Comparison of ENCODE assay signal across 6 cellular contexts in genomic region chr11:64285885-64286800, GRCh38. TPM values are rescaled to one million over a fixed set of nuclear protein-coding genes. Genes with fewer than 3 reads are reported as not detected.
A peak's percentile ranks its signal among the peaks of the same experiment; 100 is the strongest.
DNase-seq lines count a peak whose midpoint lies in the region; TF ChIP-seq lines count a peak whose summit lies in the region.

No MANE protein-coding gene starts in this region.

- H3K27ac ChIP-seq in prostate gland = peak overlapping the region; percentile 97 to 98

- peak overlapping the region; percentile 92 for H3K9ac ChIP-seq in ES-I3 (ENCODE audit: low read depth, low read length)

- 23% methylated on average over 40 of the region's 40 CpGs for WGBS in prostate gland

- no peak for TF ChIP-seq POLR2A in prostate gland (IDR thresholded peaks at IDR 0.05)

- H3K9me3 ChIP-seq in ES-I3 (ENCODE audit: control insufficient read depth, insufficient read depth, low read length) (no peaks in the 10 kb centered on the region), prostate gland (no peaks in the 10 kb centered on the region)

- peak overlapping the region; percentile 71 to 80 for H3K4me3 ChIP-seq in prostate gland

- DNase-seq in NCI-H2029 treated with DMSO at 0.1 percent for 48 hours (lab: John Stamatoyannopoulos, UW) = peak; percentile 5
- DNase-seq in dermis blood vessel endothelial cell = peak; percentile 29
- no peak for DNase-seq in prostate gland (ENCODE audit: low spot score)
- no peak for DNase-seq in middle frontal gyrus (ENCODE audit: extremely low spot score, low spot score)
- no peak for DNase-seq in COLO829 (ENCODE audit: low spot score)

- 0 out of 2 replicates have a peak, but pooled peaks cover 4% of the 10 kb centered on the region for H3K4me1 ChIP-seq in ES-I3 (ENCODE audit: insufficient read depth, low read length)
- H3K4me1 ChIP-seq in prostate gland (replicated peaks) = peaks cover 7% of the 10 kb centered on the region

- no peaks in the 10 kb centered on the region for H3K27me3 ChIP-seq in prostate gland (replicated peaks; ENCODE audit: insufficient read depth)

- no peaks in the 10 kb centered on the region; the same call in 1 of the 2 replicates for H3K36me3 ChIP-seq in ES-I3 (ENCODE audit: insufficient read depth, low read length)
- no peaks in the 10 kb centered on the region for H3K36me3 ChIP-seq in prostate gland

- no peak for TF ChIP-seq CTCF in prostate gland (IDR thresholded peaks at IDR 0.05)

- intact Hi-C loops in prostate gland (cut with DNase I) = no loop called here

RNA-seq across cellular contexts. Expression of gene GPR137, which starts 0.5 kb away (rescaled TPM):
- total RNA-seq in dermis blood vessel endothelial cell (11.5 and 12.1 TPM in 2 replicates), prostate gland (10 to 100 TPM; 38.8 to 94.9 TPM)

RNA-seq across cellular contexts. Expression of gene BAD, which starts 1.7 kb away (rescaled TPM):
- total RNA-seq in dermis blood vessel endothelial cell = 57.2 and 65.9 TPM in 2 replicates
- 100 to 1,000 TPM; 140 to 161 TPM for total RNA-seq in prostate gland

RNA-seq across cellular contexts. Expression of gene KCNK4, which starts 5.0 kb away (rescaled TPM):
- total RNA-seq in dermis blood vessel endothelial cell = 0.17 TPM in 1 of 2 replicates, not detected in the other
- total RNA-seq in prostate gland = not detected

RNA-seq across cellular contexts. Expression of gene CATSPERZ, which starts 14.0 kb away (rescaled TPM):
- total RNA-seq in dermis blood vessel endothelial cell (not detected in 2 replicates), prostate gland (10 to 100 TPM in 1 of 2 donors, not detected in 1; 44.3 TPM)

RNA-seq across cellular contexts. Expression of gene ESRRA, which starts 19.2 kb away (rescaled TPM):
- total RNA-seq in dermis blood vessel endothelial cell = 60.3 and 76.7 TPM in 2 replicates
- total RNA-seq in prostate gland = 10 to 100 TPM; 38.7 to 54.7 TPM

Comparison
In these comparisons a context has a peak if more than half of its experiments do, and no peak if none do; other contexts are left out.
1. DNase-seq: peak in NCI-H2029 treated with DMSO at 0.1 percent for 48 hours (single experiment) and dermis blood vessel endothelial cell (single experiment); none in prostate gland (single experiment), middle frontal gyrus (single experiment) and COLO829 (single experiment).